ENCODE assay signal across 2 cellular contexts in genomic region chr12:67256649-67257048, GRCh38.
TF ChIP-seq lines count a peak whose summit lies in the region.

No MANE protein-coding gene starts in this region.

TF ChIP-seq in GM23338, 12 proteins besides CTCF, POLR2A, EP300 and RAD21:
- TF ChIP-seq, protein P1, sequence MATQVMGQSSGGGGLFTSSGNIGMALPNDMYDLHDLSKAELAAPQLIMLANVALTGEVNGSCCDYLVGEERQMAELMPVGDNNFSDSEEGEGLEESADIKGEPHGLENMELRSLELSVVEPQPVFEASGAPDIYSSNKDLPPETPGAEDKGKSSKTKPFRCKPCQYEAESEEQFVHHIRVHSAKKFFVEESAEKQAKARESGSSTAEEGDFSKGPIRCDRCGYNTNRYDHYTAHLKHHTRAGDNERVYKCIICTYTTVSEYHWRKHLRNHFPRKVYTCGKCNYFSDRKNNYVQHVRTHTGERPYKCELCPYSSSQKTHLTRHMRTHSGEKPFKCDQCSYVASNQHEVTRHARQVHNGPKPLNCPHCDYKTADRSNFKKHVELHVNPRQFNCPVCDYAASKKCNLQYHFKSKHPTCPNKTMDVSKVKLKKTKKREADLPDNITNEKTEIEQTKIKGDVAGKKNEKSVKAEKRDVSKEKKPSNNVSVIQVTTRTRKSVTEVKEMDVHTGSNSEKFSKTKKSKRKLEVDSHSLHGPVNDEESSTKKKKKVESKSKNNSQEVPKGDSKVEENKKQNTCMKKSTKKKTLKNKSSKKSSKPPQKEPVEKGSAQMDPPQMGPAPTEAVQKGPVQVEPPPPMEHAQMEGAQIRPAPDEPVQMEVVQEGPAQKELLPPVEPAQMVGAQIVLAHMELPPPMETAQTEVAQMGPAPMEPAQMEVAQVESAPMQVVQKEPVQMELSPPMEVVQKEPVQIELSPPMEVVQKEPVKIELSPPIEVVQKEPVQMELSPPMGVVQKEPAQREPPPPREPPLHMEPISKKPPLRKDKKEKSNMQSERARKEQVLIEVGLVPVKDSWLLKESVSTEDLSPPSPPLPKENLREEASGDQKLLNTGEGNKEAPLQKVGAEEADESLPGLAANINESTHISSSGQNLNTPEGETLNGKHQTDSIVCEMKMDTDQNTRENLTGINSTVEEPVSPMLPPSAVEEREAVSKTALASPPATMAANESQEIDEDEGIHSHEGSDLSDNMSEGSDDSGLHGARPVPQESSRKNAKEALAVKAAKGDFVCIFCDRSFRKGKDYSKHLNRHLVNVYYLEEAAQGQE (IDR thresholded peaks at IDR 0.05; ENCODE audit: unreplicated experiment), result no peak
- TF ChIP-seq POLR2AphosphoS5 (IDR thresholded peaks at IDR 0.05; ENCODE audit: low read depth) (no peak), STAT1 (IDR thresholded peaks at IDR 0.05; ENCODE audit: unreplicated experiment) (no peak), CREB1 (CRISPR knock-in tag; IDR thresholded peaks at IDR 0.05; ENCODE audit: low read depth) (no peak), EZH2phosphoT487 (IDR thresholded peaks at IDR 0.05; ENCODE audit: unreplicated experiment) (no peak)

TF ChIP-seq in K562, 482 proteins besides CTCF, POLR2A, EP300 and RAD21 (continued from another document):
- TF ChIP-seq NFIX (CRISPR knock-in tag; IDR thresholded peaks at IDR 0.05; ENCODE audit: low read depth) (no peak), RUNX1 (IDR thresholded peaks at IDR 0.05; ENCODE audit: low read depth) (no peak), HNRNPK (IDR thresholded peaks at IDR 0.05; ENCODE audit: low read depth, low read length, poor library complexity, severe bottlenecking) (no peak), MYBL2 (IDR thresholded peaks at IDR 0.05; ENCODE audit: low read depth) (no peak), MYBL2 (CRISPR knock-in tag; IDR thresholded peaks at IDR 0.05; ENCODE audit: borderline replicate concordance) (no peak), ZBTB49 (CRISPR knock-in tag; IDR thresholded peaks at IDR 0.05; ENCODE audit: borderline replicate concordance) (no peak), C11orf30 (IDR thresholded peaks at IDR 0.05; ENCODE audit: low read depth) (no peak), CHAMP1 (IDR thresholded peaks at IDR 0.05) (no peak)
- TF ChIP-seq, protein P2, sequence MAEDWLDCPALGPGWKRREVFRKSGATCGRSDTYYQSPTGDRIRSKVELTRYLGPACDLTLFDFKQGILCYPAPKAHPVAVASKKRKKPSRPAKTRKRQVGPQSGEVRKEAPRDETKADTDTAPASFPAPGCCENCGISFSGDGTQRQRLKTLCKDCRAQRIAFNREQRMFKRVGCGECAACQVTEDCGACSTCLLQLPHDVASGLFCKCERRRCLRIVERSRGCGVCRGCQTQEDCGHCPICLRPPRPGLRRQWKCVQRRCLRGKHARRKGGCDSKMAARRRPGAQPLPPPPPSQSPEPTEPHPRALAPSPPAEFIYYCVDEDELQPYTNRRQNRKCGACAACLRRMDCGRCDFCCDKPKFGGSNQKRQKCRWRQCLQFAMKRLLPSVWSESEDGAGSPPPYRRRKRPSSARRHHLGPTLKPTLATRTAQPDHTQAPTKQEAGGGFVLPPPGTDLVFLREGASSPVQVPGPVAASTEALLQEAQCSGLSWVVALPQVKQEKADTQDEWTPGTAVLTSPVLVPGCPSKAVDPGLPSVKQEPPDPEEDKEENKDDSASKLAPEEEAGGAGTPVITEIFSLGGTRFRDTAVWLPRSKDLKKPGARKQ (CRISPR knock-in tag; IDR thresholded peaks at IDR 0.05), result no peak
